14 cellular contexts compared by ENCODE assay signal in the genomic region with DNA sequence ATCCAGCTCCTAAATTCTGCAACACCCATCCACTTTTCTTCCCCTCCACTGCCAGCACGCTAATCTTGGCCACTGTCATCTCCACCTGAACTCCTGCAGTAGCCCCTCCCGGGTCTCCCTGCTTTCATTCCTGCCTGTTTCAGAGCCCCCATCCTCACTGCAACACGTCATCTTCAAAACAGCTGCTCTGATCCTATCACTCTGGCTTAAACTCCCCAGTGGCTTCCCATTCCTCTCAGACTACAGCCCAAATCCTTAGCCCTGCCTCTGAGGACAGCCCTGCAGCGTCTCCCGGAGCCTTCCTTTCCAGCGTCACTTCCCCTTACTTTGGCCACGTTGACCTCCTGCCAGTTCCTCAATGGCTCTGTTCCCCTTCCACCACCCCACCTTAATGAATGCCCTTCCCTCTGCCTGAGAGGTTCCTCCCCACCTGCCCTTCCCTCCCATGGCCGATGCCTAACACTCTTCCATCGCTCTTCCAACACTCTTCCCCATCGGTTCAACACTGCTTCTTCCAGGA. TPM values are rescaled to one million over a fixed set of nuclear protein-coding genes. Genes with fewer than 3 reads are reported as not detected.
A peak's percentile ranks its signal among the peaks of the same experiment; 100 is the strongest.
DNase-seq lines count a peak whose midpoint lies in the region; ATAC-seq and TF ChIP-seq lines count a peak whose summit lies in the region.
"Had no signal": no experiment of that assay in that cellular context is flagged by ENCODE, and none has a peak within 500 bp of the region (broad histone marks: within the 10 kb centered on the region; RNA-seq: fewer than 3 reads in every experiment).

No MANE protein-coding gene starts in this region.

- no peak overlapping the region for H2AFZ ChIP-seq in neural progenitor cell (replicated peaks)

- H3K4me1 Mint-ChIP-seq in activated naive CD8-positive, alpha-beta T cell treated with anti-CD3 and anti-CD28 coated beads, Interleukin-2, amount 10 ng/mL, durations not matched to agents 7 days and 5 days = peaks cover 43% of the 10 kb centered on the region
- H3K4me1 Mint-ChIP-seq in activated naive CD8-positive, alpha-beta T cell treated with anti-CD3 and anti-CD28 coated beads, Interleukin-2, amount 50 U/mL, for 24 hours = peaks cover 66% of the 10 kb centered on the region
- H3K4me1 Mint-ChIP-seq in neural progenitor cell = no peaks in the 10 kb centered on the region

- intact Hi-C loops in esophagus muscularis mucosa (cut with DNase I) = no loop called here
- intact Hi-C loops in spleen (cut with DNase I; ENCODE audit: low total_unique reads) = loop anchor here (10.0 kb wide), 1 partner anchor 158 kb away; no protein-coding TSS in a partner anchor

- TF ChIP-seq CTCF in esophagus muscularis mucosa (IDR thresholded peaks at IDR 0.05) = no peak
- no peak for TF ChIP-seq CTCF in spleen (IDR thresholded peaks at IDR 0.05 in 8 of 11, conservative IDR thresholded peaks at IDR 0.05 in 3 of 11)
- TF ChIP-seq CTCF in neural progenitor cell (IDR thresholded peaks at IDR 0.05) = no peak

- TF ChIP-seq EP300 in esophagus muscularis mucosa (IDR thresholded peaks at IDR 0.05) = no peak

- peaks cover 21% of the 10 kb centered on the region for H3K36me3 Mint-ChIP-seq in activated naive CD8-positive, alpha-beta T cell treated with anti-CD3 and anti-CD28 coated beads, Interleukin-2, amount 10 ng/mL, durations not matched to agents 7 days and 5 days
- no peaks in the 10 kb centered on the region for H3K36me3 Mint-ChIP-seq in activated naive CD8-positive, alpha-beta T cell treated with anti-CD3 and anti-CD28 coated beads, Interleukin-2, amount 50 U/mL, for 24 hours (ENCODE audit: low read depth)
- no peaks in the 10 kb centered on the region for H3K36me3 Mint-ChIP-seq in neural progenitor cell

- H3K27ac ChIP-seq in esophagus muscularis mucosa (replicated peaks in 1 of 4) (no peak overlapping the region), spleen (peak overlapping the region in 7 of 8 donors; percentile 23 to 92 (median 58)), neural progenitor cell (no peak overlapping the region)
- H3K27ac ChIP-seq: KMS-11, VCaP had no signal

- no peaks in the 10 kb centered on the region for H3K9me3 ChIP-seq in esophagus muscularis mucosa
- no peaks in the 10 kb centered on the region for H3K9me3 ChIP-seq in spleen
- peaks cover 3% of the 10 kb centered on the region for H3K9me3 ChIP-seq in neural progenitor cell (ENCODE audit: low read depth)

- no peaks in the 10 kb centered on the region for H3F3A ChIP-seq in neural progenitor cell (ENCODE audit: low read depth)

- no peak for DNase-seq in activated naive CD8-positive, alpha-beta T cell treated with anti-CD3 and anti-CD28 coated beads, Interleukin-2, amount 10 ng/mL, durations not matched to agents 7 days and 5 days
- DNase-seq in activated naive CD8-positive, alpha-beta T cell treated with anti-CD3 and anti-CD28 coated beads, Interleukin-2, amount 50 U/mL, for 24 hours = no peak
- DNase-seq in NCI-H82 treated with DMSO at 0.1 percent for 48 hours (lab: John Stamatoyannopoulos, UW; ENCODE audit: unreplicated experiment) (peak; percentile 51), esophagus muscularis mucosa (ENCODE audit: extremely low spot score) (peak; percentile 68), spleen (peak; percentile 84), neural progenitor cell (ENCODE audit: low spot score) (no peak), LoVo (ENCODE audit: low spot score) (no peak)
- DNase-seq: activated naive CD4-positive, alpha-beta T cell treated with anti-CD3 and anti-CD28 coated beads for 36 hours; left colon; NCI-H1694 treated with DMSO at 0.1 percent for 48 hours; OCI-M1 had no signal

- 65% methylated on average over 10 of the region's 10 CpGs for WGBS in esophagus muscularis mucosa
- 67 to 82% (median 71%) methylated on average over 10 of the region's 10 CpGs for WGBS in spleen, 5 donors

- no peak for ATAC-seq in activated naive CD8-positive, alpha-beta T cell treated with anti-CD3 and anti-CD28 coated beads, Interleukin-2, amount 10 ng/mL, durations not matched to agents 7 days and 5 days (ENCODE audit: low read depth)
- no peak for ATAC-seq in activated naive CD8-positive, alpha-beta T cell treated with anti-CD3 and anti-CD28 coated beads, Interleukin-2, amount 50 U/mL, for 24 hours
- ATAC-seq in GM21360 (IDR thresholded peaks at IDR 0.05; ENCODE audit: unreplicated experiment) = no peak
- ATAC-seq: left colon had no signal

- H3K27ac Mint-ChIP-seq in activated naive CD8-positive, alpha-beta T cell treated with anti-CD3 and anti-CD28 coated beads, Interleukin-2, amount 10 ng/mL, durations not matched to agents 7 days and 5 days = peak overlapping the region; percentile 5
- no peak overlapping the region for H3K27ac Mint-ChIP-seq in activated naive CD8-positive, alpha-beta T cell treated with anti-CD3 and anti-CD28 coated beads, Interleukin-2, amount 50 U/mL, for 24 hours
- H3K27ac Mint-ChIP-seq in neural progenitor cell = no peak overlapping the region
- H3K27ac Mint-ChIP-seq: activated naive CD4-positive, alpha-beta T cell treated with anti-CD3 and anti-CD28 coated beads for 36 hours had no signal

- H3K4me3 ChIP-seq in esophagus muscularis mucosa = no peak overlapping the region
- peak overlapping the region in 1 of 8 donors; percentile 35 for H3K4me3 ChIP-seq in spleen
- H3K4me3 ChIP-seq in neural progenitor cell = no peak overlapping the region

- H3K79me2 ChIP-seq in neural progenitor cell (ENCODE audit: low read depth) = no peaks in the 10 kb centered on the region

- no peaks in the 10 kb centered on the region for H4K20me1 ChIP-seq in neural progenitor cell (ENCODE audit: low read depth)

- H3K9ac ChIP-seq in neural progenitor cell = no peak overlapping the region
- H3K9ac ChIP-seq: KMS-11 had no signal

- POLR2A ChIA-PET in activated naive CD8-positive, alpha-beta T cell treated with anti-CD3 and anti-CD28 coated beads, Interleukin-2, amount 10 ng/mL, durations not matched to agents 7 days and 5 days (lab: Charles Lee) = interaction anchor here (1.0 kb wide), 1 partner anchor 155 kb away, joined by 3 read pairs; no protein-coding TSS in a partner anchor

- no peaks in the 10 kb centered on the region for H3K27me3 Mint-ChIP-seq in activated naive CD8-positive, alpha-beta T cell treated with anti-CD3 and anti-CD28 coated beads, Interleukin-2, amount 10 ng/mL, durations not matched to agents 7 days and 5 days
- no peaks in the 10 kb centered on the region for H3K27me3 Mint-ChIP-seq in activated naive CD8-positive, alpha-beta T cell treated with anti-CD3 and anti-CD28 coated beads, Interleukin-2, amount 50 U/mL, for 24 hours
- H3K27me3 Mint-ChIP-seq in neural progenitor cell (ENCODE audit: insufficient read depth, low read depth) = peaks cover 5% of the 10 kb centered on the region

- TF ChIP-seq POLR2A in esophagus muscularis mucosa (IDR thresholded peaks at IDR 0.05; ENCODE audit: low read depth) = no peak
- TF ChIP-seq POLR2A in spleen (IDR thresholded peaks at IDR 0.05) = no peak

- H3K36me3 ChIP-seq in esophagus muscularis mucosa = no peaks in the 10 kb centered on the region
- no peaks in the 10 kb centered on the region for H3K36me3 ChIP-seq in spleen
- H3K36me3 ChIP-seq in neural progenitor cell = peaks cover 5% of the 10 kb centered on the region

- H3K4me1 ChIP-seq in esophagus muscularis mucosa (peaks cover 2 to 17% (median 16%) of the 10 kb centered on the region in 4 donors), spleen (peaks cover 11 to 83% (median 51%) of the 10 kb centered on the region in 6 donors), neural progenitor cell (no peaks in the 10 kb centered on the region)

- H3K27me3 ChIP-seq in esophagus muscularis mucosa = no peaks in the 10 kb centered on the region
- no peaks in the 10 kb centered on the region for H3K27me3 ChIP-seq in spleen (replicated peaks in 1 of 7)
- no peaks in the 10 kb centered on the region for H3K27me3 ChIP-seq in neural progenitor cell

- H3K9me3 Mint-ChIP-seq in activated naive CD8-positive, alpha-beta T cell treated with anti-CD3 and anti-CD28 coated beads, Interleukin-2, amount 10 ng/mL, durations not matched to agents 7 days and 5 days = peaks cover 12% of the 10 kb centered on the region
- H3K9me3 Mint-ChIP-seq in activated naive CD8-positive, alpha-beta T cell treated with anti-CD3 and anti-CD28 coated beads, Interleukin-2, amount 50 U/mL, for 24 hours = peaks cover 10% of the 10 kb centered on the region
- H3K9me3 Mint-ChIP-seq in neural progenitor cell = peaks cover 16% of the 10 kb centered on the region

- H3K4me3 Mint-ChIP-seq in activated naive CD8-positive, alpha-beta T cell treated with anti-CD3 and anti-CD28 coated beads, Interleukin-2, amount 10 ng/mL, durations not matched to agents 7 days and 5 days = no peak overlapping the region
- no peak overlapping the region for H3K4me3 Mint-ChIP-seq in activated naive CD8-positive, alpha-beta T cell treated with anti-CD3 and anti-CD28 coated beads, Interleukin-2, amount 50 U/mL, for 24 hours
- H3K4me3 Mint-ChIP-seq in neural progenitor cell = no peak overlapping the region
- H3K4me3 Mint-ChIP-seq: activated naive CD4-positive, alpha-beta T cell treated with anti-CD3 and anti-CD28 coated beads for 36 hours had no signal

- H3K4me2 ChIP-seq in neural progenitor cell = no peak overlapping the region
- H3K4me2 ChIP-seq: KMS-11 had no signal

RNA-seq across cellular contexts. Expression of a gene that starts 22.9 kb away (rescaled TPM):
- total RNA-seq in activated naive CD8-positive, alpha-beta T cell treated with anti-CD3 and anti-CD28 coated beads, Interleukin-2, amount 10 ng/mL, durations not matched to agents 7 days and 5 days = 10 to 100 TPM; 68.3 to 77.6 TPM
- total RNA-seq in esophagus muscularis mucosa (10 to 100 TPM in 2 of 4 donors, 1 to 10 TPM in 2; 5.3 to 14.6 (median 10.4) TPM), spleen (100 to 1,000 TPM in 2 of 7 donors, 10 to 100 TPM in 5; 54.7 to 124 (median 86.8) TPM), neural progenitor cell (ENCODE audit: low replicate concordance) (5.5 and 15.8 TPM in 2 replicates)
- 10 to 100 TPM; 20.4 to 22.3 (median 22.0) TPM for polyA plus RNA-seq in spleen

RNA-seq across cellular contexts. Expression of a gene that starts 59.3 kb away (rescaled TPM):
- total RNA-seq in activated naive CD8-positive, alpha-beta T cell treated with anti-CD3 and anti-CD28 coated beads, Interleukin-2, amount 10 ng/mL, durations not matched to agents 7 days and 5 days = 10 to 100 TPM; 40.6 to 44.1 TPM
- total RNA-seq in esophagus muscularis mucosa = 10 to 100 TPM; 16.9 to 31.0 (median 20.6) TPM
- total RNA-seq in spleen = 10 to 100 TPM; 44.1 to 89.7 (median 60.7) TPM
- 10 to 100 TPM; 25.4 to 29.6 (median 29.3) TPM for polyA plus RNA-seq in spleen
- 3.1 and 5.6 TPM in 2 replicates for total RNA-seq in neural progenitor cell (ENCODE audit: low replicate concordance)

Comparison
In these comparisons a context has a peak if more than half of its experiments do, and no peak if none do; other contexts are left out.
1. DNase-seq: peak in NCI-H82 treated with DMSO at 0.1 percent for 48 hours (single experiment), esophagus muscularis mucosa (single experiment) and spleen (single experiment); none in activated naive CD8-positive, alpha-beta T cell treated with anti-CD3 and anti-CD28 coated beads, Interleukin-2, amount 10 ng/mL, durations not matched to agents 7 days and 5 days (single experiment), activated naive CD8-positive, alpha-beta T cell treated with anti-CD3 and anti-CD28 coated beads, Interleukin-2, amount 50 U/mL, for 24 hours (single experiment), neural progenitor cell (single experiment) and LoVo (single experiment).
2. H3K27ac ChIP-seq: peak in spleen (7 of 8); none in esophagus muscularis mucosa (0 of 4) and neural progenitor cell (single experiment).